Comparison of ENCODE assay signal across 8 cellular contexts in genomic region chr11:46380340-46381045, GRCh38. TPM values are rescaled to one million over a fixed set of nuclear protein-coding genes. Genes with fewer than 3 reads are reported as not detected.
DNase-seq lines count a peak whose midpoint lies in the region; ATAC-seq and TF ChIP-seq lines count a peak whose summit lies in the region.

No MANE protein-coding gene starts in this region.

- H3K36me3 ChIP-seq in lung (ENCODE audit: control insufficient read depth in 2 of 2, insufficient read depth in 2 of 2, low read length in 2 of 2) = peaks cover 0 to 26% of the 10 kb centered on the region in 2 donors

- H3K4me1 ChIP-seq in lung (ENCODE audit: control insufficient read depth in 2 of 2, insufficient read depth in 2 of 2, low read length in 2 of 2) = peaks cover 0 to 7% of the 10 kb centered on the region in 2 donors

- DNase-seq in ELF-1 (ENCODE audit: low read depth, low spot score) = peak; percentile 95
- peak; percentile 40 to 46 for DNase-seq in Kasumi-1 (lab: John Stamatoyannopoulos, UW)
- no peak for DNase-seq in coronary artery (ENCODE audit: low spot score)
- peak; percentile 56 for DNase-seq in lung (ENCODE audit: low spot score)
- peak; percentile 57 to 68 for DNase-seq in stimulated activated CD8-positive, alpha-beta memory T cell treated with anti-CD3 and anti-CD28 coated beads, Interleukin-15, amount 100 ng/mL, for 48 hours (ENCODE audit: low read depth in 2 of 2)
- DNase-seq in NCI-H524 (lab: John Stamatoyannopoulos, UW) = no peak

- no peaks in the 10 kb centered on the region for H3K27me3 ChIP-seq in lung (ENCODE audit: control insufficient read depth, insufficient read depth)

- peak overlapping the region; percentile 80 for H3K4me3 ChIP-seq in coronary artery
- H3K4me3 ChIP-seq in lung = peak overlapping the region; percentile 54

- TF ChIP-seq CTCF in coronary artery (IDR thresholded peaks at IDR 0.05) = no peak
- TF ChIP-seq CTCF in lung (IDR thresholded peaks at IDR 0.05; ENCODE audit: control extremely low read depth, extremely low read depth) = no peak

- no peaks in the 10 kb centered on the region for H3K9me3 ChIP-seq in lung (ENCODE audit: control insufficient read depth in 2 of 2, insufficient read depth in 1 of 2, low read length in 1 of 2)

- 1% methylated on average over 37 to 45 of the region's 45 CpGs for WGBS in lung, 2 donors

- peak; percentile 52 to 54 for ATAC-seq in activated CD4-positive, CD25-positive, alpha-beta regulatory T cell treated with anti-CD3 and anti-CD28 coated beads, Interleukin-2, amount 50 U/mL, for 24 hours
- peak; percentile 66 for ATAC-seq in lung (ENCODE audit: insufficient read depth, low FRiP score)
- ATAC-seq in HG02840 (IDR thresholded peaks at IDR 0.05; ENCODE audit: low FRiP score, unreplicated experiment) = no peak

- peak overlapping the region; percentile 47 to 73 for H3K27ac ChIP-seq in coronary artery
- peak overlapping the region; percentile 25 to 64 for H3K27ac ChIP-seq in lung (ENCODE audit: low read depth in 1 of 2, low read length in 1 of 2)

RNA-seq across cellular contexts. Expression of gene MDK, which starts 1.0 kb away (rescaled TPM):
- 100 to 1,000 TPM in 1 of 2 donors, 10 to 100 TPM in 1; 52.1 to 134 TPM for total RNA-seq in lung
- 10 to 100 TPM; 26.9 to 30.9 TPM for polyA plus RNA-seq in lung

RNA-seq across cellular contexts. Expression of gene CHRM4, which starts 11.1 kb away (rescaled TPM):
- total RNA-seq in lung = under 1 TPM in 1 of 2 donors, not detected in 1; 0.28 TPM
- under 1 TPM; 0.05 to 0.10 TPM for polyA plus RNA-seq in lung

RNA-seq across cellular contexts. Expression of gene DGKZ, which starts 33.2 kb away (rescaled TPM):
- 10 to 100 TPM; 33.3 to 63.2 TPM for total RNA-seq in lung
- 10 to 100 TPM; 42.2 to 46.0 TPM for polyA plus RNA-seq in lung

Comparison
In these comparisons a context has a peak if more than half of its experiments do, and no peak if none do; other contexts are left out.
1. DNase-seq: peak in ELF-1 (single experiment), Kasumi-1 (2 of 2), lung (single experiment) and stimulated activated CD8-positive, alpha-beta memory T cell treated with anti-CD3 and anti-CD28 coated beads, Interleukin-15, amount 100 ng/mL, for 48 hours (2 of 2); none in coronary artery (single experiment) and NCI-H524 (0 of 2).